ENCODE assay signal across 15 cellular contexts in the genomic region with DNA sequence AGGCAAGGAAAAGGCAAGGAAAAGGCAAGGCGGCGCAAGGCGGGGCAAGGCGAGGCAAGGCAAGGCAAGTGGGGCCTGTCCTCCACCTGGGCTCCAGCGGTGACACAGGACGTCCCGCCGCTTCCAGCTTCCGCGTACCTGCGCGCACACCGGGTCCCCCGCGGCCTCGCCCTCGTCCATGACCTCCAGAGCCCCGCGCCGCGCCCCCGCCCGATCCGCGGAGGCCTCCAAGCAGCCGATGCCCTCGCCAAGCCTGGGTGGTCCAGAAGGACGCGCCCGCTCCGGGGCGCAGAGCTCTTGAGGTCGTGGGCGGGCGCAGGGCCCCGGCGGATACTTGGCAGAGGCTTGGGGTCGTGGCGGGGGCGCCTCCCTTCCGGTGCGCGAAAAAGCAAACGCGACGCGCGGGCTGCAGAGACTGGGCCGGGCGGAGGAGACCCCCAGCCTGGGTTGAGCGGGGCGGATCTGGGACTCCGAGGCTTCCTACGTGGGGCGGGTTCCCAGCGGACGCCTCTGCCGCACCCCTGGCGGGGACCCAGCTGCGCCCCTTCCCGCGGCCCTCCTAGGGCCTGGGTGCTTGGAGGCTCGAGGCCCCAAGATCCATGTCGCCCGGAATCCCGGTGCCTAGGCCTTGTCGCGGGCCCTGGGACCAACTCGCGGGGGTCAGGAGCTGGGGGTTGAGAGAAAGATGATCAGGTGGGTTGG.
DNase-seq lines count a peak whose midpoint lies in the region; ATAC-seq and TF ChIP-seq lines count a peak whose summit lies in the region.
"Had no signal": no experiment of that assay in that cellular context is flagged by ENCODE, and none has a peak within 500 bp of the region (broad histone marks: within the 10 kb centered on the region; RNA-seq: fewer than 3 reads in every experiment).

No MANE protein-coding gene starts in this region.

- no peaks in the 10 kb centered on the region for H3K27me3 ChIP-seq in aorta (ENCODE audit: control insufficient read depth in 1 of 2, insufficient read depth in 2 of 2, low read length in 1 of 2)

- TF ChIP-seq CTCF in GM20000 (IDR thresholded peaks at IDR 0.05; ENCODE audit: extremely low read depth, missing control alignments) = no peak

- H3K4me3 Mint-ChIP-seq in activated naive CD8-positive, alpha-beta T cell treated with anti-CD3 and anti-CD28 coated beads for 36 hours = no peak overlapping the region
- no peak overlapping the region for H3K4me3 Mint-ChIP-seq in activated naive CD8-positive, alpha-beta T cell treated with anti-CD3 and anti-CD28 coated beads, Interleukin-2, amount 50 U/mL, for 24 hours

- no peak overlapping the region for H3K27ac Mint-ChIP-seq in activated naive CD8-positive, alpha-beta T cell treated with anti-CD3 and anti-CD28 coated beads for 36 hours
- H3K27ac Mint-ChIP-seq in activated naive CD8-positive, alpha-beta T cell treated with anti-CD3 and anti-CD28 coated beads, Interleukin-2, amount 50 U/mL, for 24 hours = no peak overlapping the region

- peaks cover 9% of the 10 kb centered on the region for H3K9me3 ChIP-seq in iPS-18c (ENCODE audit: control insufficient read depth, insufficient read depth, low read length)
- no peaks in the 10 kb centered on the region for H3K9me3 ChIP-seq in aorta (ENCODE audit: control insufficient read depth, low read length)

- 2 to 6% methylated on average over 65 to 70 of the region's 70 CpGs for WGBS in aorta, 2 donors

- peaks cover 69% of the 10 kb centered on the region for H3K27me3 Mint-ChIP-seq in activated naive CD8-positive, alpha-beta T cell treated with anti-CD3 and anti-CD28 coated beads for 36 hours
- peaks cover 53% of the 10 kb centered on the region for H3K27me3 Mint-ChIP-seq in activated naive CD8-positive, alpha-beta T cell treated with anti-CD3 and anti-CD28 coated beads, Interleukin-2, amount 50 U/mL, for 24 hours

- no peaks in the 10 kb centered on the region for H3K36me3 ChIP-seq in aorta (ENCODE audit: control insufficient read depth in 1 of 2, insufficient read depth in 2 of 2, low read length in 1 of 2)

- no peaks in the 10 kb centered on the region for H3K4me1 Mint-ChIP-seq in activated naive CD8-positive, alpha-beta T cell treated with anti-CD3 and anti-CD28 coated beads for 36 hours
- H3K4me1 Mint-ChIP-seq in activated naive CD8-positive, alpha-beta T cell treated with anti-CD3 and anti-CD28 coated beads, Interleukin-2, amount 50 U/mL, for 24 hours = no peaks in the 10 kb centered on the region

- H3K36me3 Mint-ChIP-seq in activated naive CD8-positive, alpha-beta T cell treated with anti-CD3 and anti-CD28 coated beads for 36 hours = no peaks in the 10 kb centered on the region
- H3K36me3 Mint-ChIP-seq in activated naive CD8-positive, alpha-beta T cell treated with anti-CD3 and anti-CD28 coated beads, Interleukin-2, amount 50 U/mL, for 24 hours (ENCODE audit: low read depth) = no peaks in the 10 kb centered on the region

- H3K27ac ChIP-seq in aorta (ENCODE audit: low read depth in 1 of 2, low read length in 2 of 2) = no peak overlapping the region

- intact Hi-C loops in aorta (cut with DNase I) = no loop called here

- H3K9me3 Mint-ChIP-seq in activated naive CD8-positive, alpha-beta T cell treated with anti-CD3 and anti-CD28 coated beads for 36 hours = no peaks in the 10 kb centered on the region
- peaks cover 4% of the 10 kb centered on the region for H3K9me3 Mint-ChIP-seq in activated naive CD8-positive, alpha-beta T cell treated with anti-CD3 and anti-CD28 coated beads, Interleukin-2, amount 50 U/mL, for 24 hours

- peak overlapping the region; percentile 24 for H3K4me3 ChIP-seq in iPS-18c (ENCODE audit: insufficient read depth, low read depth, low read length)
- peak overlapping the region in 1 of 2 donors; percentile 6 for H3K4me3 ChIP-seq in aorta (ENCODE audit: low read length in 2 of 2)
- H3K4me3 ChIP-seq: GM12878 had no signal

- ATAC-seq in activated naive CD8-positive, alpha-beta T cell treated with anti-CD3 and anti-CD28 coated beads, Interleukin-2, amount 50 U/mL, for 24 hours = no peak
- ATAC-seq in aorta (ENCODE audit: low FRiP score) = peak; percentile 54
- no peak for ATAC-seq in GM18498 (IDR thresholded peaks at IDR 0.05; ENCODE audit: unreplicated experiment)
- ATAC-seq: GM12878 had no signal

- DNase-seq in activated naive CD8-positive, alpha-beta T cell treated with anti-CD3 and anti-CD28 coated beads for 36 hours = peak; percentile 13
- no peak for DNase-seq in activated naive CD8-positive, alpha-beta T cell treated with anti-CD3 and anti-CD28 coated beads, Interleukin-2, amount 50 U/mL, for 24 hours
- DNase-seq in retina (peak; percentile 82), aorta (peak in 1 of 2 donors; percentile 70), GM20000 (ENCODE audit: low spot score) (no peak)
- DNase-seq in activated effector memory CD4-positive, alpha-beta T cell treated with Interleukin-2 at 50 U/mL for 16 hours = no peak
- DNase-seq: 8988T; activated CD4-positive, alpha-beta T cell treated with anti-CD3 and anti-CD28 coated beads, Interleukin-2, amount 50 U/mL, for 4 hours; Calu3; hypothalamus; NCI-H1694; T-helper 1 cell had no signal

- H3K4me1 ChIP-seq in aorta (ENCODE audit: control insufficient read depth in 1 of 2, insufficient read depth in 2 of 2, low read length in 2 of 2) = no peaks in the 10 kb centered on the region

Comparison
In these comparisons a context has a peak if more than half of its experiments do, and no peak if none do; other contexts are left out.
1. DNase-seq: peak in activated naive CD8-positive, alpha-beta T cell treated with anti-CD3 and anti-CD28 coated beads for 36 hours (single experiment) and retina (single experiment); none in activated naive CD8-positive, alpha-beta T cell treated with anti-CD3 and anti-CD28 coated beads, Interleukin-2, amount 50 U/mL, for 24 hours (single experiment), GM20000 (single experiment) and activated effector memory CD4-positive, alpha-beta T cell treated with Interleukin-2 at 50 U/mL for 16 hours (single experiment).